Comparison of ENCODE assay signal across 21 cellular contexts in the genomic region with DNA sequence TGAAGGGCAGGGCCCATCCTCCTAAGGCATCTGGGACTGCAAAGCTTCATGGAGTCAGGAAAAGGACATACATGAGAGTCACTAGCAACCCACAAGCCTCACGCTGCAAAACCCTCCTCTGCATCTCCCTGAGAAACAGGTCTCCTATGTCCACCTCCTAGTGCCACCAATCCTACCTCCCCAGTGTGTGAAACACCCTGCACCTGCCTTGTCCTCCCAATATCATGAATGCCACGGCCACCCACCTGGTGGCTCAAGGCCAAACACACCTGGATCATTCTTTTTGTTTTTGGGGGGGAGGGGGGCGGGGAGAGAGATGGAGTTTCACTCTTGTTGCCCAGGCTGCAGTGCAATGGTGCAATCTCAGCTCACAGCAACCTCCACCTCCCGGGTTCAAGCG.
DNase-seq lines count a peak whose midpoint lies in the region; ATAC-seq and TF ChIP-seq lines count a peak whose summit lies in the region.
"Had no signal": no experiment of that assay in that cellular context is flagged by ENCODE, and none has a peak within 500 bp of the region (broad histone marks: within the 10 kb centered on the region; RNA-seq: fewer than 3 reads in every experiment).

No MANE protein-coding gene starts in this region.

- peaks cover 48% of the 10 kb centered on the region for H3K36me3 ChIP-seq in CD4-positive, CD25-positive, alpha-beta regulatory T cell (ENCODE audit: control insufficient read depth, insufficient read depth, low read length)
- peaks cover 35% of the 10 kb centered on the region for H3K36me3 ChIP-seq in GM23338 (ENCODE audit: insufficient read depth)
- H3K36me3 ChIP-seq: prostate gland had no signal

- H2AFZ ChIP-seq in GM23338: no peak overlapping the region
- H2AFZ ChIP-seq: GM23248 had no signal

- H3K27ac Mint-ChIP-seq in CD4-positive, CD25-positive, alpha-beta regulatory T cell: peak overlapping the region in 2 of 3 donors; percentile 46 to 84
- peak overlapping the region; percentile 78 for H3K27ac Mint-ChIP-seq in GM23338
- H3K27ac Mint-ChIP-seq in effector memory CD8-positive, alpha-beta T cell: peak overlapping the region; percentile 19 to 42
- H3K27ac Mint-ChIP-seq: activated naive CD4-positive, alpha-beta T cell treated with anti-CD3 and anti-CD28 coated beads, Interleukin-2, amount 10 ng/mL, durations not matched to agents 7 days and 5 days; T-helper 2 cell treated with Interferon-gamma antibody and Interleukin-4, amounts not matched to agents 5 μg/mL and 100 μg/mL, for 36 hours had no signal

- TF ChIP-seq CTCF in GM23338 (conservative IDR thresholded peaks at IDR 0.05; ENCODE audit: low read depth in 2 of 2): no peak
- TF ChIP-seq CTCF in GM20000 (IDR thresholded peaks at IDR 0.05; ENCODE audit: extremely low read depth, missing control alignments): no peak

- no peak overlapping the region for H3K27ac ChIP-seq in CD4-positive, CD25-positive, alpha-beta regulatory T cell (ENCODE audit: insufficient read depth, low read length, poor library complexity, severe bottlenecking)
- H3K27ac ChIP-seq in GM23338 (ENCODE audit: low read depth): peak overlapping the region; percentile 84; the same call in 1 of the 2 replicates
- H3K27ac ChIP-seq: cardiac muscle cell, GM23248, prostate gland, SK-N-MC, tibial artery had no signal

- no peak overlapping the region for H3K4me3 ChIP-seq in CD4-positive, CD25-positive, alpha-beta regulatory T cell (ENCODE audit: low read depth, low read length)
- no peak overlapping the region for H3K4me3 ChIP-seq in GM23338
- H3K4me3 ChIP-seq: cardiac muscle cell, GM23248, lung, prostate gland, SK-N-MC, tibial artery had no signal

- no peaks in the 10 kb centered on the region for H3K9me3 Mint-ChIP-seq in CD4-positive, CD25-positive, alpha-beta regulatory T cell
- H3K9me3 Mint-ChIP-seq in GM23338: no peaks in the 10 kb centered on the region
- H3K9me3 Mint-ChIP-seq in effector memory CD8-positive, alpha-beta T cell: no peaks in the 10 kb centered on the region
- H3K9me3 Mint-ChIP-seq: activated naive CD4-positive, alpha-beta T cell treated with anti-CD3 and anti-CD28 coated beads, Interleukin-2, amount 10 ng/mL, durations not matched to agents 7 days and 5 days; stimulated activated naive B cell treated with anti-CD40 and anti-IgM and Interleukin-4, amounts not matched to agents 10 μg/mL and 1 μg/mL and 100 μg/mL, for 72 hours; T-helper 2 cell treated with Interferon-gamma antibody and Interleukin-4, amounts not matched to agents 5 μg/mL and 100 μg/mL, for 36 hours had no signal

- H3F3A ChIP-seq in GM23338 (replicated peaks; ENCODE audit: low read depth): peaks cover 13% of the 10 kb centered on the region; the same call in 1 of the 2 replicates

- H3K36me3 Mint-ChIP-seq in CD4-positive, CD25-positive, alpha-beta regulatory T cell: peaks cover 23% of the 10 kb centered on the region
- peaks cover 83% of the 10 kb centered on the region for H3K36me3 Mint-ChIP-seq in GM23338 (ENCODE audit: low read depth)
- H3K36me3 Mint-ChIP-seq in effector memory CD8-positive, alpha-beta T cell (ENCODE audit: insufficient read depth): peaks cover 39% of the 10 kb centered on the region

- no peaks in the 10 kb centered on the region for H3K9me2 ChIP-seq in GM23338 (ENCODE audit: insufficient read depth)

- no peak for DNase-seq in CD4-positive, CD25-positive, alpha-beta regulatory T cell
- no peak for DNase-seq in GM23338 (ENCODE audit: low spot score)
- DNase-seq in NCI-H748 treated with DMSO at 0.1 percent for 48 hours (lab: John Stamatoyannopoulos, UW): peak; percentile 43
- no peak for DNase-seq in effector memory CD8-positive, alpha-beta T cell
- no peak for DNase-seq in Kasumi-1 (lab: John Stamatoyannopoulos, UW)
- DNase-seq in ecto neural progenitor cell (ENCODE audit: low spot score): no peak
- no peak for DNase-seq in GM20000 (ENCODE audit: low spot score)
- DNase-seq: activated naive CD4-positive, alpha-beta T cell treated with anti-CD3 and anti-CD28 coated beads, Interleukin-2, amount 10 ng/mL, durations not matched to agents 7 days and 5 days; activated T-cell treated with anti-CD3 and anti-CD28 coated beads, Interleukin-2, amount 50 U/mL, for 48 hours; anterior cingulate cortex; cortex of kidney; GM23248; NCI-H1436 treated with DMSO at 0.1 percent for 48 hours; NCI-H226; stimulated activated naive B cell treated with anti-CD40 and anti-IgM and Interleukin-4, amounts not matched to agents 10 μg/mL and 1 μg/mL and 100 μg/mL, for 72 hours had no signal

- H3K4me1 ChIP-seq in CD4-positive, CD25-positive, alpha-beta regulatory T cell (ENCODE audit: control insufficient read depth, insufficient read depth, low read length, poor library complexity, severe bottlenecking): no peaks in the 10 kb centered on the region
- peaks cover 13% of the 10 kb centered on the region for H3K4me1 ChIP-seq in GM23338 (ENCODE audit: insufficient read depth)
- H3K4me1 ChIP-seq: prostate gland had no signal

- H3K4me2 ChIP-seq in GM23338: no peak overlapping the region

- H3K4me3 Mint-ChIP-seq in CD4-positive, CD25-positive, alpha-beta regulatory T cell: no peak overlapping the region
- H3K4me3 Mint-ChIP-seq in GM23338: no peak overlapping the region
- H3K4me3 Mint-ChIP-seq in effector memory CD8-positive, alpha-beta T cell: no peak overlapping the region
- H3K4me3 Mint-ChIP-seq: activated naive CD4-positive, alpha-beta T cell treated with anti-CD3 and anti-CD28 coated beads, Interleukin-2, amount 10 ng/mL, durations not matched to agents 7 days and 5 days; stimulated activated naive B cell treated with anti-CD40 and anti-IgM and Interleukin-4, amounts not matched to agents 10 μg/mL and 1 μg/mL and 100 μg/mL, for 72 hours; T-helper 2 cell treated with Interferon-gamma antibody and Interleukin-4, amounts not matched to agents 5 μg/mL and 100 μg/mL, for 36 hours had no signal

- H3K27me3 ChIP-seq in CD4-positive, CD25-positive, alpha-beta regulatory T cell (ENCODE audit: control insufficient read depth, insufficient read depth, low read length): no peaks in the 10 kb centered on the region
- H3K27me3 ChIP-seq in GM23338 (ENCODE audit: insufficient read depth): no peaks in the 10 kb centered on the region
- H3K27me3 ChIP-seq: cardiac muscle cell, tibial artery had no signal

- ATAC-seq in CD4-positive, CD25-positive, alpha-beta regulatory T cell (ENCODE audit: low read depth in 2 of 2): no peak
- peak; percentile 16; the same call in 2 of the 3 replicates for ATAC-seq in GM23338
- no peak for ATAC-seq in effector memory CD8-positive, alpha-beta T cell (replicated peaks)
- ATAC-seq: stimulated activated naive B cell treated with anti-CD40 and anti-IgM and Interleukin-4, amounts not matched to agents 10 μg/mL and 1 μg/mL and 100 μg/mL, for 72 hours had no signal

- H3K4me1 Mint-ChIP-seq in CD4-positive, CD25-positive, alpha-beta regulatory T cell: peaks cover 0 to 20% (median 7%) of the 10 kb centered on the region in 4 donors
- peaks cover 25% of the 10 kb centered on the region for H3K4me1 Mint-ChIP-seq in GM23338
- peaks cover 0 to 5% of the 10 kb centered on the region in 2 donors for H3K4me1 Mint-ChIP-seq in effector memory CD8-positive, alpha-beta T cell (ENCODE audit: low read depth in 2 of 2)

- no peaks in the 10 kb centered on the region for H3K9me3 ChIP-seq in CD4-positive, CD25-positive, alpha-beta regulatory T cell (ENCODE audit: control insufficient read depth in 2 of 2, low read length in 2 of 2)
- H3K9me3 ChIP-seq: prostate gland, tibial artery had no signal

- H4K20me1 ChIP-seq in GM23338 (replicated peaks; ENCODE audit: insufficient read depth): peaks cover 28% of the 10 kb centered on the region

- H3K27me3 Mint-ChIP-seq in CD4-positive, CD25-positive, alpha-beta regulatory T cell: no peaks in the 10 kb centered on the region
- H3K27me3 Mint-ChIP-seq in GM23338 (ENCODE audit: insufficient read depth, low read depth, poor library complexity): peaks cover 15% of the 10 kb centered on the region
- no peaks in the 10 kb centered on the region for H3K27me3 Mint-ChIP-seq in effector memory CD8-positive, alpha-beta T cell
- H3K27me3 Mint-ChIP-seq: activated naive CD4-positive, alpha-beta T cell treated with anti-CD3 and anti-CD28 coated beads, Interleukin-2, amount 10 ng/mL, durations not matched to agents 7 days and 5 days; stimulated activated naive B cell treated with anti-CD40 and anti-IgM and Interleukin-4, amounts not matched to agents 10 μg/mL and 1 μg/mL and 100 μg/mL, for 72 hours had no signal

- H3K79me2 ChIP-seq in GM23338 (replicated peaks; ENCODE audit: insufficient read depth): peaks cover 95% of the 10 kb centered on the region

TF ChIP-seq in GM23338, 12 proteins besides CTCF, POLR2A, EP300 and RAD21 (continues in another document):
- TF ChIP-seq JUNB (IDR thresholded peaks at IDR 0.05; ENCODE audit: unreplicated experiment): no peak
- no peak for TF ChIP-seq POLR2AphosphoS5 (IDR thresholded peaks at IDR 0.05; ENCODE audit: low read depth)
- TF ChIP-seq ZNF114 (CRISPR knock-in tag; IDR thresholded peaks at IDR 0.05): no peak
- TF ChIP-seq CREB1 (CRISPR knock-in tag; IDR thresholded peaks at IDR 0.05; ENCODE audit: low read depth): no peak
- TF ChIP-seq ZNF331 (CRISPR knock-in tag; IDR thresholded peaks at IDR 0.05; ENCODE audit: low read depth): no peak
